17 cellular contexts compared by ENCODE assay signal in genomic region chr22:40444483-40444787, GRCh38.
"Had no signal": no experiment of that assay in that cellular context is flagged by ENCODE, and none has a peak within 500 bp of the region (broad histone marks: within the 10 kb centered on the region; RNA-seq: fewer than 3 reads in every experiment).

No MANE protein-coding gene starts in this region.

- H3K4me1 ChIP-seq: prostate gland had no signal

- H3K4me3 ChIP-seq: prostate gland, sigmoid colon, spleen, thoracic aorta had no signal

- H3K4me3 Mint-ChIP-seq: activated CD4-positive, alpha-beta T cell treated with anti-CD3 and anti-CD28 coated beads, Interleukin-2, amount 10 ng/mL, durations not matched to agents 7 days and 5 days; activated naive CD4-positive, alpha-beta T cell treated with anti-CD3 and anti-CD28 coated beads, Interleukin-2, amount 10 ng/mL, durations not matched to agents 7 days and 5 days; nephron; T-helper 2 cell treated with Interferon-gamma antibody and Interleukin-4, amounts not matched to agents 5 μg/mL and 100 μg/mL, for 36 hours had no signal

- H3K9me3 Mint-ChIP-seq: activated CD4-positive, alpha-beta T cell treated with anti-CD3 and anti-CD28 coated beads, Interleukin-2, amount 10 ng/mL, durations not matched to agents 7 days and 5 days; activated naive CD4-positive, alpha-beta T cell treated with anti-CD3 and anti-CD28 coated beads, Interleukin-2, amount 10 ng/mL, durations not matched to agents 7 days and 5 days; activated T-helper 2 cell treated with anti-CD3 and anti-CD28 coated beads, Interferon-gamma antibody, Interleukin-2, Interleukin-4, amounts not matched to agents 10 μg/mL and 5 μg/mL and 100 μg/mL, durations not matched to agents 14 hours and 24 hours and 36 hours; T-helper 2 cell treated with Interferon-gamma antibody and Interleukin-4, amounts not matched to agents 5 μg/mL and 100 μg/mL, for 36 hours had no signal

- H3K36me3 ChIP-seq: prostate gland, thoracic aorta had no signal

- DNase-seq: activated CD4-positive, alpha-beta T cell treated with anti-CD3 and anti-CD28 coated beads, Interleukin-2, amount 10 ng/mL, durations not matched to agents 7 days and 5 days; activated naive CD4-positive, alpha-beta T cell treated with anti-CD3 and anti-CD28 coated beads, Interleukin-2, amount 10 ng/mL, durations not matched to agents 7 days and 5 days; amniotic stem cell; central memory CD4-positive, alpha-beta T cell; cortex of kidney; effector CD8-positive, alpha-beta T cell; foreskin fibroblast; glutamatergic neuron; hypothalamus; kidney; sigmoid colon; spleen had no signal

- H3K27me3 Mint-ChIP-seq: activated CD4-positive, alpha-beta T cell treated with anti-CD3 and anti-CD28 coated beads, Interleukin-2, amount 10 ng/mL, durations not matched to agents 7 days and 5 days; activated naive CD4-positive, alpha-beta T cell treated with anti-CD3 and anti-CD28 coated beads, Interleukin-2, amount 10 ng/mL, durations not matched to agents 7 days and 5 days had no signal

- H3K27ac Mint-ChIP-seq: nephron had no signal

- H3K27me3 ChIP-seq: sigmoid colon, spleen had no signal

- H3K9me3 ChIP-seq: prostate gland, sigmoid colon, spleen, thoracic aorta had no signal

- H3K27ac ChIP-seq: prostate gland, sigmoid colon had no signal
